In genomic region chr17:42271277-42271922, GRCh38 we compare ENCODE assay signal across 19 cellular contexts. TPM values are rescaled to one million over a fixed set of nuclear protein-coding genes. Genes with fewer than 3 reads are reported as not detected.
DNase-seq lines count a peak whose midpoint lies in the region; ATAC-seq, FAIRE-seq and TF ChIP-seq lines count a peak whose summit lies in the region.
"Had no signal": no experiment of that assay in that cellular context is flagged by ENCODE, and none has a peak within 500 bp of the region (broad histone marks: within the 10 kb centered on the region; RNA-seq: fewer than 3 reads in every experiment).

No MANE protein-coding gene starts in this region.

- POLR2A ChIA-PET in activated CD4-positive, alpha-beta T cell treated with anti-CD3 and anti-CD28 coated beads, Interleukin-2, amount 10 ng/mL, durations not matched to agents 7 days and 5 days (lab: Charles Lee): no interaction called here
- POLR2A ChIA-PET in activated naive CD8-positive, alpha-beta T cell treated with anti-CD3 and anti-CD28 coated beads, Interleukin-2, amount 10 ng/mL, durations not matched to agents 7 days and 5 days (lab: Charles Lee): interaction anchor here (2.0 to 5.1 kb wide), 2 partner anchors 17 to 23 kb away, joined by 4 to 28 read pairs; partner anchors contain the start of gene STAT5A

- H3K9me3 ChIP-seq in Loucy (ENCODE audit: insufficient read depth, low read depth, low read length): no peaks in the 10 kb centered on the region
- H3K9me3 ChIP-seq: pancreas had no signal

- no peaks in the 10 kb centered on the region for H3K27me3 ChIP-seq in Loucy (ENCODE audit: insufficient read depth, low read length, poor library complexity, severe bottlenecking)
- H3K27me3 ChIP-seq: pancreas had no signal

- peaks cover 81% of the 10 kb centered on the region for H4K20me1 ChIP-seq in Loucy (ENCODE audit: insufficient read depth, low read length, poor library complexity, severe bottlenecking)

- peak overlapping the region; percentile 97 for H3K4me3 ChIP-seq in Loucy (ENCODE audit: low read length, poor library complexity, severe bottlenecking)
- H3K4me3 ChIP-seq: pancreas, skin epidermis had no signal

- peak overlapping the region; percentile 91 for H3K27ac Mint-ChIP-seq in activated CD4-positive, alpha-beta T cell treated with anti-CD3 and anti-CD28 coated beads, Interleukin-2, amount 10 ng/mL, durations not matched to agents 7 days and 5 days
- H3K27ac Mint-ChIP-seq in activated naive CD8-positive, alpha-beta T cell treated with anti-CD3 and anti-CD28 coated beads, Interleukin-2, amount 10 ng/mL, durations not matched to agents 7 days and 5 days: peak overlapping the region; percentile 83
- peak overlapping the region; percentile 94 for H3K27ac Mint-ChIP-seq in stimulated activated effector memory CD8-positive, alpha-beta T cell treated with anti-CD3 and anti-CD28 coated beads, Interleukin-12 subunit alpha, Interleukin-12 subunit beta, amount 100 ng/mL, for 72 hours
- H3K27ac Mint-ChIP-seq: HFFc6 had no signal

- peak overlapping the region; percentile 94 for H3K4me2 ChIP-seq in Loucy (ENCODE audit: low read depth, low read length, poor library complexity, severe bottlenecking)

- H3K36me3 Mint-ChIP-seq in activated CD4-positive, alpha-beta T cell treated with anti-CD3 and anti-CD28 coated beads, Interleukin-2, amount 10 ng/mL, durations not matched to agents 7 days and 5 days (ENCODE audit: low read depth): peaks cover 32% of the 10 kb centered on the region
- H3K36me3 Mint-ChIP-seq in activated naive CD8-positive, alpha-beta T cell treated with anti-CD3 and anti-CD28 coated beads, Interleukin-2, amount 10 ng/mL, durations not matched to agents 7 days and 5 days: peaks cover 10% of the 10 kb centered on the region
- H3K36me3 Mint-ChIP-seq in stimulated activated effector memory CD8-positive, alpha-beta T cell treated with anti-CD3 and anti-CD28 coated beads, Interleukin-12 subunit alpha, Interleukin-12 subunit beta, amount 100 ng/mL, for 72 hours: peaks cover 88% of the 10 kb centered on the region

- CTCF ChIA-PET in activated CD4-positive, alpha-beta T cell treated with anti-CD3 and anti-CD28 coated beads, Interleukin-2, amount 10 ng/mL, durations not matched to agents 7 days and 5 days (lab: Charles Lee): interaction anchor here (1.0 kb wide), 1 partner anchor 12 kb away, joined by 3 read pairs; no protein-coding TSS in a partner anchor

- TF ChIP-seq CTCF in Loucy (conservative IDR thresholded peaks at IDR 0.05; ENCODE audit: low read length): no peak

- H3F3A ChIP-seq in Loucy (ENCODE audit: low read depth): no peaks in the 10 kb centered on the region

- H3K4me1 Mint-ChIP-seq in activated CD4-positive, alpha-beta T cell treated with anti-CD3 and anti-CD28 coated beads, Interleukin-2, amount 10 ng/mL, durations not matched to agents 7 days and 5 days: peaks cover 72% of the 10 kb centered on the region
- peaks cover 61% of the 10 kb centered on the region for H3K4me1 Mint-ChIP-seq in activated naive CD8-positive, alpha-beta T cell treated with anti-CD3 and anti-CD28 coated beads, Interleukin-2, amount 10 ng/mL, durations not matched to agents 7 days and 5 days
- peaks cover 72% of the 10 kb centered on the region for H3K4me1 Mint-ChIP-seq in stimulated activated effector memory CD8-positive, alpha-beta T cell treated with anti-CD3 and anti-CD28 coated beads, Interleukin-12 subunit alpha, Interleukin-12 subunit beta, amount 100 ng/mL, for 72 hours

- H3K9me2 ChIP-seq in Loucy (replicated peaks; ENCODE audit: low read depth, low read length): no peaks in the 10 kb centered on the region

- H3K79me2 ChIP-seq in Loucy (ENCODE audit: insufficient read depth, low read length): peaks cover 95% of the 10 kb centered on the region

- no peak for DNase-seq in activated CD4-positive, alpha-beta T cell treated with anti-CD3 and anti-CD28 coated beads, Interleukin-2, amount 10 ng/mL, durations not matched to agents 7 days and 5 days
- DNase-seq in activated CD4-positive, alpha-beta T cell treated with anti-CD3 and anti-CD28 coated beads, Interleukin-2, amount 50 U/mL, for 48 hours: no peak
- DNase-seq in activated naive CD8-positive, alpha-beta T cell treated with anti-CD3 and anti-CD28 coated beads, Interleukin-2, amount 10 ng/mL, durations not matched to agents 7 days and 5 days: no peak
- no peak for DNase-seq in stimulated activated effector memory CD8-positive, alpha-beta T cell treated with anti-CD3 and anti-CD28 coated beads, Interleukin-12 subunit alpha, Interleukin-12 subunit beta, amount 100 ng/mL, for 72 hours (ENCODE audit: low spot score in 2 of 2)
- no peak for DNase-seq in GM19239 (ENCODE audit: insufficient read length, low spot score)
- DNase-seq in AG20443 (ENCODE audit: low spot score): no peak
- DNase-seq: amygdala, foreskin melanocyte, HFFc6, NCI-H1105 treated with DMSO at 0.1 percent for 48 hours, NCI-H2171, pancreas had no signal

- H3K4me3 Mint-ChIP-seq in activated CD4-positive, alpha-beta T cell treated with anti-CD3 and anti-CD28 coated beads, Interleukin-2, amount 10 ng/mL, durations not matched to agents 7 days and 5 days: peak overlapping the region; percentile 95
- H3K4me3 Mint-ChIP-seq in activated naive CD8-positive, alpha-beta T cell treated with anti-CD3 and anti-CD28 coated beads, Interleukin-2, amount 10 ng/mL, durations not matched to agents 7 days and 5 days: peak overlapping the region; percentile 81
- peak overlapping the region; percentile 91 for H3K4me3 Mint-ChIP-seq in stimulated activated effector memory CD8-positive, alpha-beta T cell treated with anti-CD3 and anti-CD28 coated beads, Interleukin-12 subunit alpha, Interleukin-12 subunit beta, amount 100 ng/mL, for 72 hours
- H3K4me3 Mint-ChIP-seq: HFFc6 had no signal

- no peak for FAIRE-seq in GM19239 (lab: Jason Lieb, UNC)
- FAIRE-seq: endothelial cell of umbilical vein, G401.6, pancreas, urothelium cell line had no signal

- no peaks in the 10 kb centered on the region for H3K27me3 Mint-ChIP-seq in activated CD4-positive, alpha-beta T cell treated with anti-CD3 and anti-CD28 coated beads, Interleukin-2, amount 10 ng/mL, durations not matched to agents 7 days and 5 days
- no peaks in the 10 kb centered on the region for H3K27me3 Mint-ChIP-seq in activated naive CD8-positive, alpha-beta T cell treated with anti-CD3 and anti-CD28 coated beads, Interleukin-2, amount 10 ng/mL, durations not matched to agents 7 days and 5 days

- H3K9ac ChIP-seq in Loucy (ENCODE audit: low read depth, low read length, poor library complexity, severe bottlenecking): peak overlapping the region; percentile 98

- H3K36me3 ChIP-seq in Loucy (ENCODE audit: insufficient read depth, low read length): no peaks in the 10 kb centered on the region
- H3K36me3 ChIP-seq: pancreas had no signal

- peaks cover 78% of the 10 kb centered on the region for H3K4me1 ChIP-seq in Loucy (ENCODE audit: insufficient read depth, low read length, poor library complexity, severe bottlenecking)

- H2AFZ ChIP-seq in Loucy (ENCODE audit: low read length): no peak overlapping the region

- H3K9me3 Mint-ChIP-seq in activated CD4-positive, alpha-beta T cell treated with anti-CD3 and anti-CD28 coated beads, Interleukin-2, amount 10 ng/mL, durations not matched to agents 7 days and 5 days: no peaks in the 10 kb centered on the region
- no peaks in the 10 kb centered on the region for H3K9me3 Mint-ChIP-seq in activated naive CD8-positive, alpha-beta T cell treated with anti-CD3 and anti-CD28 coated beads, Interleukin-2, amount 10 ng/mL, durations not matched to agents 7 days and 5 days
- H3K9me3 Mint-ChIP-seq in stimulated activated effector memory CD8-positive, alpha-beta T cell treated with anti-CD3 and anti-CD28 coated beads, Interleukin-12 subunit alpha, Interleukin-12 subunit beta, amount 100 ng/mL, for 72 hours: no peaks in the 10 kb centered on the region
- H3K9me3 Mint-ChIP-seq: HFFc6 had no signal

- ATAC-seq in activated naive CD8-positive, alpha-beta T cell treated with anti-CD3 and anti-CD28 coated beads, Interleukin-2, amount 10 ng/mL, durations not matched to agents 7 days and 5 days (ENCODE audit: low read depth): no peak
- peak; percentile 53 for ATAC-seq in stimulated activated effector memory CD8-positive, alpha-beta T cell treated with anti-CD3 and anti-CD28 coated beads, Interleukin-12 subunit alpha, Interleukin-12 subunit beta, amount 100 ng/mL, for 72 hours
- ATAC-seq in GM19397 (IDR thresholded peaks at IDR 0.05; ENCODE audit: unreplicated experiment): no peak
- ATAC-seq: left lobe of liver had no signal

RNA-seq across cellular contexts. Expression of gene STAT5B, which starts 4.8 kb away (rescaled TPM):
- total RNA-seq in activated CD4-positive, alpha-beta T cell treated with anti-CD3 and anti-CD28 coated beads, Interleukin-2, amount 10 ng/mL, durations not matched to agents 7 days and 5 days: 100 to 1,000 TPM; 150 to 164 TPM
- total RNA-seq in activated naive CD8-positive, alpha-beta T cell treated with anti-CD3 and anti-CD28 coated beads, Interleukin-2, amount 10 ng/mL, durations not matched to agents 7 days and 5 days: 100 to 1,000 TPM; 131 to 134 TPM

RNA-seq across cellular contexts. Expression of gene STAT5A, which starts 16.9 kb away (rescaled TPM):
- total RNA-seq in activated CD4-positive, alpha-beta T cell treated with anti-CD3 and anti-CD28 coated beads, Interleukin-2, amount 10 ng/mL, durations not matched to agents 7 days and 5 days: 100 to 1,000 TPM in 1 of 2 experiments, 10 to 100 TPM in 1; 99.5 to 108 TPM
- total RNA-seq in activated naive CD8-positive, alpha-beta T cell treated with anti-CD3 and anti-CD28 coated beads, Interleukin-2, amount 10 ng/mL, durations not matched to agents 7 days and 5 days: 100 to 1,000 TPM; 125 to 131 TPM
